ENCODE assay signal across 1 cellular context in the genomic region with DNA sequence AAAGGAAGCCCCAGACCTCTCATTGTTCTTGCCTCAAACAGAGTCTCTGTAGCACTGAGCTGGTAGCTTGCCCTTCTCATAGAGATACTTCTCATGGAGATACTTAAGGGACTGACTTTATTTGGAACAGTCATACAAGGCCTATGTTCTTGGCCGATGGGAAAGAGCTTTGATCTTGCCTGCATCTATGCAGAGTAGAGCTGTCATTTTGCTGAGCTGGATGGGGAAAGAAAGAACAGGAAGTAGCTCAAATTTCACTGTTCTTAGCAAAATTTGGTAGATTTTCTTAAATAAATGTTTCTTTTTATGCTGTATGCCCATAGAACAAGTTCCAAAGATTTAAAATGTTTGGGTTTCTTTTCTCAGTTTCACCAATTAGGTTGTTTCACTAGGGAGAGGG.
TF ChIP-seq lines count a peak whose summit lies in the region.

No MANE protein-coding gene starts in this region.

TF ChIP-seq in H1, 55 proteins besides CTCF, POLR2A, EP300 and RAD21 (continued from another document):
- TF ChIP-seq RBBP5 (IDR thresholded peaks at IDR 0.05; ENCODE audit: borderline replicate concordance, low read depth, low read length) = no peak
- TF ChIP-seq KDM5A (IDR thresholded peaks at IDR 0.05; ENCODE audit: low read length) = no peak
- TF ChIP-seq SP1 (IDR thresholded peaks at IDR 0.05; ENCODE audit: low read depth, low read length) = no peak
- no peak for TF ChIP-seq SAP30 (IDR thresholded peaks at IDR 0.05; ENCODE audit: insufficient read depth, insufficient replicate concordance, low read length)
- no peak for TF ChIP-seq MAFK (IDR thresholded peaks at IDR 0.05; ENCODE audit: low read depth, low read length)
- TF ChIP-seq SP4 (IDR thresholded peaks at IDR 0.05; ENCODE audit: low read length) = no peak
